In genomic region chr10:61612451-61612850, GRCh38 we compare ENCODE assay signal across 1 cellular context.
TF ChIP-seq lines count a peak whose summit lies in the region.

No MANE protein-coding gene starts in this region.

TF ChIP-seq in SK-N-SH, 30 proteins besides CTCF, POLR2A, EP300 and RAD21 (continued from another document):
- no peak for TF ChIP-seq USF2 (IDR thresholded peaks at IDR 0.05; ENCODE audit: borderline replicate concordance, low read depth, low read length)
- TF ChIP-seq GATA2 (CRISPR knock-in tag; IDR thresholded peaks at IDR 0.05): no peak
- no peak for TF ChIP-seq TAF1 (IDR thresholded peaks at IDR 0.05; ENCODE audit: borderline replicate concordance, low read depth, low read length)
- TF ChIP-seq GABPA (IDR thresholded peaks at IDR 0.05; ENCODE audit: low read depth): no peak
- no peak for TF ChIP-seq RXRA (IDR thresholded peaks at IDR 0.05; ENCODE audit: borderline replicate concordance, low read depth)
- TF ChIP-seq NRF1 (IDR thresholded peaks at IDR 0.05; ENCODE audit: low read depth, low read length): no peak
- TF ChIP-seq USF1 (IDR thresholded peaks at IDR 0.05; ENCODE audit: borderline replicate concordance, low read depth): no peak
- TF ChIP-seq TEAD4 (IDR thresholded peaks at IDR 0.05; ENCODE audit: borderline replicate concordance, insufficient read depth): no peak
- no peak for TF ChIP-seq SIN3A (IDR thresholded peaks at IDR 0.05; ENCODE audit: borderline replicate concordance, low read depth, low read length)
- TF ChIP-seq POLR2AphosphoS5 (IDR thresholded peaks at IDR 0.05; ENCODE audit: low read depth, low read length): no peak
- no peak for TF ChIP-seq JUND (IDR thresholded peaks at IDR 0.05)
- no peak for TF ChIP-seq NFIC (IDR thresholded peaks at IDR 0.05; ENCODE audit: borderline replicate concordance)
- no peak for TF ChIP-seq YY1 (IDR thresholded peaks at IDR 0.05; ENCODE audit: low read depth)
- no peak for TF ChIP-seq TCF12 (IDR thresholded peaks at IDR 0.05)
